Comparison of ENCODE assay signal across 21 cellular contexts in the genomic region with DNA sequence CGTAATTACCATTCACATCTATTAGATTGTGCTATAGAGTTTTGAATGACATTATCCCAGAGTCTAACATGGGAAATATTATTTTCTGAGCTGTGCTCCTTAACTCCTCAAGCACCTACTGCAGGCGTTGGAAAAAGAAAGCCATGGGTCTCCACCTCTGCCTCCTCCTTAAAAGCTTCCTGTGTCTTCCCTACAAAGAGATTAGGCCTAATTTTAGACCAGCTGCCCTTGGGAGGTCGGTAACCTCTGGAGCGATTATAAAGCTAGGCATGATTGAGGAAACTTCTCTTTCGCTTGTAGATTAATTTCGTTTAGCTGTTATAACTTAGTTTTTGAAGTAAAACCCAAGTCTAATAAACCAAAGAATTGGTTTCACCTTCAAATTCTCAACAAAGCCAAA.
"Had no signal": no experiment of that assay in that cellular context is flagged by ENCODE, and none has a peak within 500 bp of the region (broad histone marks: within the 10 kb centered on the region; RNA-seq: fewer than 3 reads in every experiment).

No MANE protein-coding gene starts in this region.

- H3K27me3 Mint-ChIP-seq: activated naive CD8-positive, alpha-beta T cell treated with anti-CD3 and anti-CD28 coated beads for 36 hours had no signal

- DNase-seq: activated CD4-positive, alpha-beta T cell treated with anti-CD3 and anti-CD28 coated beads for 4 hours; activated CD4-positive, alpha-beta T cell treated with anti-CD3 and anti-CD28 coated beads, Interleukin-2, amount 50 U/mL, for 4 hours; activated effector memory CD4-positive, alpha-beta T cell treated with Interleukin-2 at 50 U/mL for 16 hours; activated naive CD4-positive, alpha-beta T cell treated with anti-CD3 and anti-CD28 coated beads for 36 hours; activated naive CD8-positive, alpha-beta T cell treated with anti-CD3 and anti-CD28 coated beads for 36 hours; activated T-cell treated with anti-CD3 and anti-CD28 coated beads for 4 hours; activated T-cell treated with anti-CD3 and anti-CD28 coated beads, Interleukin-2, amount 50 U/mL, for 72 hours; brain microvascular endothelial cell; central memory CD4-positive, alpha-beta T cell; hypothalamus; immature natural killer cell; kidney; right cardiac atrium; stimulated activated naive CD4-positive, alpha-beta T cell treated with Interleukin-2 at 50 U/mL for 16 hours had no signal

- ATAC-seq: activated T-cell treated with anti-CD3 and anti-CD28 coated beads, Interleukin-2, amount 50 U/mL, for 72 hours; gastroesophageal sphincter had no signal

- H3K4me3 ChIP-seq: gastroesophageal sphincter, lung, tibial nerve had no signal

- H3K27ac ChIP-seq: brain microvascular endothelial cell, gastroesophageal sphincter, tibial nerve, VCaP had no signal

- H3K4me1 Mint-ChIP-seq: activated naive CD8-positive, alpha-beta T cell treated with anti-CD3 and anti-CD28 coated beads for 36 hours had no signal

- H3K36me3 Mint-ChIP-seq: activated naive CD8-positive, alpha-beta T cell treated with anti-CD3 and anti-CD28 coated beads for 36 hours had no signal

- H3K4me3 Mint-ChIP-seq: activated naive CD4-positive, alpha-beta T cell treated with anti-CD3 and anti-CD28 coated beads for 36 hours; activated naive CD8-positive, alpha-beta T cell treated with anti-CD3 and anti-CD28 coated beads for 36 hours; activated T-cell treated with anti-CD3 and anti-CD28 coated beads, Interleukin-2, amount 50 U/mL, for 72 hours; immature natural killer cell; neural crest cell had no signal

- FAIRE-seq: astrocyte, endothelial cell of umbilical vein, kidney had no signal

- H3K36me3 ChIP-seq: brain microvascular endothelial cell, gastroesophageal sphincter, tibial nerve had no signal

- H3K9me3 ChIP-seq: gastroesophageal sphincter, tibial nerve had no signal

- H3K9me3 Mint-ChIP-seq: immature natural killer cell, neural crest cell had no signal

- H3K27ac Mint-ChIP-seq: activated naive CD4-positive, alpha-beta T cell treated with anti-CD3 and anti-CD28 coated beads for 36 hours; activated naive CD8-positive, alpha-beta T cell treated with anti-CD3 and anti-CD28 coated beads for 36 hours; activated T-cell treated with anti-CD3 and anti-CD28 coated beads, Interleukin-2, amount 50 U/mL, for 72 hours; immature natural killer cell had no signal

- H3K27me3 ChIP-seq: brain microvascular endothelial cell, gastroesophageal sphincter, tibial nerve had no signal
